In genomic region chr7:136294977-136295376, GRCh38 we compare ENCODE assay signal across 1 cellular context.
TF ChIP-seq lines count a peak whose summit lies in the region.

No MANE protein-coding gene starts in this region.

TF ChIP-seq in H1, 55 proteins besides CTCF, POLR2A, EP300 and RAD21 (continued from another document):
- TF ChIP-seq, protein P1, sequence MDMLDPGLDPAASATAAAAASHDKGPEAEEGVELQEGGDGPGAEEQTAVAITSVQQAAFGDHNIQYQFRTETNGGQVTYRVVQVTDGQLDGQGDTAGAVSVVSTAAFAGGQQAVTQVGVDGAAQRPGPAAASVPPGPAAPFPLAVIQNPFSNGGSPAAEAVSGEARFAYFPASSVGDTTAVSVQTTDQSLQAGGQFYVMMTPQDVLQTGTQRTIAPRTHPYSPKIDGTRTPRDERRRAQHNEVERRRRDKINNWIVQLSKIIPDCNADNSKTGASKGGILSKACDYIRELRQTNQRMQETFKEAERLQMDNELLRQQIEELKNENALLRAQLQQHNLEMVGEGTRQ (IDR thresholded peaks at IDR 0.05; ENCODE audit: low read length) = no peak
